Comparison of ENCODE assay signal across 1 cellular context in the genomic region with DNA sequence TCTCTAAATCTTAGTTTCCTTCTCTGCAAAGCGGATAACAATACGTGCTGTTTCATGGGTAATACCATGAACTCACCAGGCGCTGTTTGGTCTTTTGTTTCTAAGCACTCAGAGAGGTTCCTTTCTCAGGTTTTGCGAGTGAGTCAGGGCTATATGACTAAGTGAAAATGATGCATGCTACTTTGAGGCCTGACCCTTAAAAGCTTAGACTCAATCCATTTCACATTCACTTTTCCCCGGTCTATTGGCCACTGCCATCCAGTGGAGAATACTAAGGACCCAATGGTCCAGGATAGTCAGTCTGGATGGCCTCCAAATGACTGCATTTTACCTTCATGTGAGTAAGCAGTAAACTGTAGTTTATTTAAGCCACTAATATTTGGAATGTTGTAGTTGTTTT.
TF ChIP-seq lines count a peak whose summit lies in the region.

No MANE protein-coding gene starts in this region.

TF ChIP-seq in SK-N-SH, 30 proteins besides CTCF, POLR2A, EP300 and RAD21 (continued from another document):
- peak; percentile 81 for TF ChIP-seq FOSL2 (IDR thresholded peaks at IDR 0.05; ENCODE audit: borderline replicate concordance, low read depth)
- TF ChIP-seq SIN3A (IDR thresholded peaks at IDR 0.05; ENCODE audit: borderline replicate concordance, low read depth, low read length): no peak
- TF ChIP-seq MAX (IDR thresholded peaks at IDR 0.05; ENCODE audit: low read depth): 0 out of 2 replicates have a peak, but pooled peaks have one; percentile 20
- peak; percentile 30; the same call in 1 of the 2 replicates for TF ChIP-seq PBX3 (IDR thresholded peaks at IDR 0.05)
